ENCODE assay signal across 1 cellular context in genomic region chr19:1064661-1065605, GRCh38.
TF ChIP-seq lines count a peak whose summit lies in the region.

No MANE protein-coding gene starts in this region.

TF ChIP-seq in HepG2, 621 proteins besides CTCF, POLR2A, EP300 and RAD21 (continued from another document and continues in another):
- no peak for TF ChIP-seq STAT6 (CRISPR knock-in tag; IDR thresholded peaks at IDR 0.05; ENCODE audit: borderline replicate concordance)
- peak; percentile 77; the same call in 1 of the 2 replicates for TF ChIP-seq ZNF773 (CRISPR knock-in tag; IDR thresholded peaks at IDR 0.05; ENCODE audit: borderline replicate concordance)
- TF ChIP-seq RARA (CRISPR knock-in tag; IDR thresholded peaks at IDR 0.05): no peak; the same call in 1 of the 2 replicates
- peak; percentile 77; the same call in 1 of the 2 replicates for TF ChIP-seq MYPOP (CRISPR knock-in tag; IDR thresholded peaks at IDR 0.05)
- no peak; the same call in 1 of the 2 replicates for TF ChIP-seq BRD4 (CRISPR knock-in tag; IDR thresholded peaks at IDR 0.05)
- no peak for TF ChIP-seq RARG (CRISPR knock-in tag; IDR thresholded peaks at IDR 0.05; ENCODE audit: low read depth)
- TF ChIP-seq YEATS4 (CRISPR knock-in tag; IDR thresholded peaks at IDR 0.05; ENCODE audit: borderline replicate concordance): peak; percentile 45; the same call in 1 of the 2 replicates
- no peak; the same call in 1 of the 2 replicates for TF ChIP-seq ZNF230 (CRISPR knock-in tag; IDR thresholded peaks at IDR 0.05)
- no peak for TF ChIP-seq HBP1 (CRISPR knock-in tag; IDR thresholded peaks at IDR 0.05; ENCODE audit: low read depth)
- TF ChIP-seq REST (IDR thresholded peaks at IDR 0.05; ENCODE audit: borderline replicate concordance in 1 of 2, low read depth in 1 of 2, low read length in 2 of 2): no peak
- TF ChIP-seq MED8 (CRISPR knock-in tag; IDR thresholded peaks at IDR 0.05; ENCODE audit: insufficient replicate concordance): no peak
- TF ChIP-seq KAT8 (CRISPR knock-in tag; IDR thresholded peaks at IDR 0.05): no peak
- no peak; the same call in 1 of the 2 replicates for TF ChIP-seq ZBTB2 (CRISPR knock-in tag; IDR thresholded peaks at IDR 0.05; ENCODE audit: low read depth)
- no peak for TF ChIP-seq ZBTB1 (CRISPR knock-in tag; IDR thresholded peaks at IDR 0.05; ENCODE audit: borderline replicate concordance)
- 0 out of 2 replicates have a peak, but pooled peaks have one; percentile 33 for TF ChIP-seq ISL2 (CRISPR knock-in tag; IDR thresholded peaks at IDR 0.05)
- peak; percentile 60 for TF ChIP-seq HNRNPK (IDR thresholded peaks at IDR 0.05; ENCODE audit: low read depth, low read length, poor library complexity, severe bottlenecking)
- peak; percentile 54 for TF ChIP-seq STAG1 (CRISPR knock-in tag; IDR thresholded peaks at IDR 0.05)
- no peak for TF ChIP-seq CEBPB (IDR thresholded peaks at IDR 0.05; ENCODE audit: borderline replicate concordance, low read depth, low read length)
- 0 out of 2 replicates have a peak, but pooled peaks have one; percentile 7 for TF ChIP-seq ZNF484 (CRISPR knock-in tag; IDR thresholded peaks at IDR 0.05; ENCODE audit: borderline replicate concordance, low read depth)
- TF ChIP-seq DNMT1 (CRISPR knock-in tag; IDR thresholded peaks at IDR 0.05): no peak; the same call in 1 of the 2 replicates
- TF ChIP-seq CHD2 (IDR thresholded peaks at IDR 0.05; ENCODE audit: low read depth, low read length): no peak
- peak; percentile 33; the same call in 1 of the 2 replicates for TF ChIP-seq ERF (CRISPR knock-in tag; IDR thresholded peaks at IDR 0.05)
- TF ChIP-seq ZNF562 (CRISPR knock-in tag; IDR thresholded peaks at IDR 0.05; ENCODE audit: borderline replicate concordance): no peak
- no peak for TF ChIP-seq SIX1 (CRISPR knock-in tag; IDR thresholded peaks at IDR 0.05; ENCODE audit: borderline replicate concordance)
- TF ChIP-seq ZNF33A (CRISPR knock-in tag; IDR thresholded peaks at IDR 0.05; ENCODE audit: borderline replicate concordance): no peak
- TF ChIP-seq ZNF564 (CRISPR knock-in tag; IDR thresholded peaks at IDR 0.05): peak; percentile 91
- TF ChIP-seq NRL (CRISPR knock-in tag; IDR thresholded peaks at IDR 0.05; ENCODE audit: borderline replicate concordance): peak; percentile 68
- TF ChIP-seq ZNF496 (CRISPR knock-in tag; IDR thresholded peaks at IDR 0.05; ENCODE audit: insufficient replicate concordance): no peak
- TF ChIP-seq BORCS8-MEF2B (CRISPR knock-in tag; IDR thresholded peaks at IDR 0.05): no peak
- peak; percentile 39; the same call in 1 of the 2 replicates for TF ChIP-seq ZNF580 (CRISPR knock-in tag; IDR thresholded peaks at IDR 0.05; ENCODE audit: borderline replicate concordance, low read depth)
- TF ChIP-seq ZNF558 (CRISPR knock-in tag; IDR thresholded peaks at IDR 0.05; ENCODE audit: borderline replicate concordance): no peak; the same call in 1 of the 2 replicates
- no peak for TF ChIP-seq SYNCRIP (IDR thresholded peaks at IDR 0.05; ENCODE audit: insufficient read depth, low read depth, low read length)
- TF ChIP-seq FOXP1 (IDR thresholded peaks at IDR 0.05): no peak
- no peak for TF ChIP-seq FOXP1 (CRISPR knock-in tag; IDR thresholded peaks at IDR 0.05)
- no peak for TF ChIP-seq CCDC6 (CRISPR knock-in tag; IDR thresholded peaks at IDR 0.05)
- TF ChIP-seq MIER2 (CRISPR knock-in tag; IDR thresholded peaks at IDR 0.05): no peak
- TF ChIP-seq ATF3 (CRISPR knock-in tag; IDR thresholded peaks at IDR 0.05): no peak
- no peak for TF ChIP-seq ZMYM2 (CRISPR knock-in tag; IDR thresholded peaks at IDR 0.05)
- no peak for TF ChIP-seq NFAT5 (CRISPR knock-in tag; IDR thresholded peaks at IDR 0.05)
- no peak for TF ChIP-seq FUBP1 (CRISPR knock-in tag; IDR thresholded peaks at IDR 0.05; ENCODE audit: borderline replicate concordance)
- no peak for TF ChIP-seq PRPF4 (IDR thresholded peaks at IDR 0.05; ENCODE audit: low read depth, low read length, poor library complexity, severe bottlenecking)
- TF ChIP-seq CERS6 (CRISPR knock-in tag; IDR thresholded peaks at IDR 0.05): no peak
- TF ChIP-seq KDM5A (IDR thresholded peaks at IDR 0.05; ENCODE audit: borderline replicate concordance, low read length): no peak
- TF ChIP-seq ZNF605 (CRISPR knock-in tag; IDR thresholded peaks at IDR 0.05): no peak
